7 cellular contexts compared by ENCODE assay signal in genomic region chr2:86562485-86562890, GRCh38. TPM values are rescaled to one million over a fixed set of nuclear protein-coding genes. Genes with fewer than 3 reads are reported as not detected.
DNase-seq lines count a peak whose midpoint lies in the region; ATAC-seq and TF ChIP-seq lines count a peak whose summit lies in the region.

No MANE protein-coding gene starts in this region.

- ATAC-seq in GM21515 (IDR thresholded peaks at IDR 0.05; ENCODE audit: unreplicated experiment) (peak; percentile 13), GM21825 (IDR thresholded peaks at IDR 0.05; ENCODE audit: unreplicated experiment) (no peak), HG03442 (IDR thresholded peaks at IDR 0.05; ENCODE audit: unreplicated experiment) (no peak)

- H3K27me3 ChIP-seq in SJCRH30 (no peaks in the 10 kb centered on the region), skeletal muscle tissue (ENCODE audit: control insufficient read depth in 3 of 3, insufficient read depth in 3 of 3, low read length in 3 of 3) (no peaks in the 10 kb centered on the region)

- peak overlapping the region; percentile 99 for H3K27ac ChIP-seq in SJCRH30
- peak overlapping the region; percentile 99 for H3K27ac ChIP-seq in skeletal muscle tissue (ENCODE audit: low read depth, low read length)

- H3K4me3 ChIP-seq in SJCRH30 (peak overlapping the region; percentile 90), fibroblast of villous mesenchyme (ENCODE audit: low read depth, low read length) (peak overlapping the region; percentile 77), skeletal muscle tissue (ENCODE audit: low read length in 3 of 3) (peak overlapping the region; percentile 89 to 95 (median 91))

- DNase-seq in SJCRH30 (no peak), fibroblast of villous mesenchyme (ENCODE audit: low read depth) (no peak), cortex of kidney (lab: John Stamatoyannopoulos, UW) (no peak)

- peak overlapping the region; percentile 96 to 98 (median 97) for H3K9ac ChIP-seq in skeletal muscle tissue (ENCODE audit: low read depth in 1 of 3, low read length in 3 of 3)

- no peaks in the 10 kb centered on the region for H3K9me3 ChIP-seq in SJCRH30 (replicated peaks)
- no peaks in the 10 kb centered on the region for H3K9me3 ChIP-seq in skeletal muscle tissue (ENCODE audit: control insufficient read depth in 3 of 3, low read length in 3 of 3)

- H3K4me1 ChIP-seq in SJCRH30: no peaks in the 10 kb centered on the region; the same call in 1 of the 2 replicates
- H3K4me1 ChIP-seq in skeletal muscle tissue (ENCODE audit: control insufficient read depth in 3 of 3, insufficient read depth in 3 of 3, low read length in 3 of 3): peaks cover 5 to 25% (median 16%) of the 10 kb centered on the region in 3 donors

- H3K36me3 ChIP-seq in SJCRH30: no peaks in the 10 kb centered on the region
- no peaks in the 10 kb centered on the region for H3K36me3 ChIP-seq in skeletal muscle tissue (ENCODE audit: control insufficient read depth in 3 of 3, insufficient read depth in 3 of 3, low read length in 3 of 3)

- no peak for TF ChIP-seq CTCF in fibroblast of villous mesenchyme (IDR thresholded peaks at IDR 0.05; ENCODE audit: insufficient read depth, low read depth, low read length)

RNA-seq across cellular contexts. Expression of gene CHMP3, which starts 0.8 kb away (rescaled TPM):
- total RNA-seq in SJCRH30 (2014; rRNA removed; shearing (Covaris generic)): 66.9 and 72.2 TPM in 2 replicates
- total RNA-seq in fibroblast of villous mesenchyme: 50.6 and 62.2 TPM in 2 replicates
- 42.8 TPM for total RNA-seq in skeletal muscle tissue
